13 cellular contexts compared by ENCODE assay signal in genomic region chr6:14804001-14804401, GRCh38.
A peak's percentile ranks its signal among the peaks of the same experiment; 100 is the strongest.
DNase-seq lines count a peak whose midpoint lies in the region; TF ChIP-seq lines count a peak whose summit lies in the region.
"Had no signal": no experiment of that assay in that cellular context is flagged by ENCODE, and none has a peak within 500 bp of the region (broad histone marks: within the 10 kb centered on the region; RNA-seq: fewer than 3 reads in every experiment).

No MANE protein-coding gene starts in this region.

- no peak overlapping the region for H3K27ac ChIP-seq in thyroid gland

- no peaks in the 10 kb centered on the region for H3K9me3 ChIP-seq in thyroid gland

- H3K27me3 ChIP-seq in thyroid gland = no peaks in the 10 kb centered on the region
- H3K27me3 ChIP-seq: stomach had no signal

- 72 to 84% methylated on average over 7 to 8 of the region's 8 CpGs for WGBS in thyroid gland, 2 donors

- H3K36me3 ChIP-seq in thyroid gland = no peaks in the 10 kb centered on the region
- H3K36me3 ChIP-seq: stomach had no signal

- no peak for TF ChIP-seq CTCF in thyroid gland (IDR thresholded peaks at IDR 0.05)

- intact Hi-C loops in thyroid gland (cut with DNase I) = no loop called here

- H3K4me3 ChIP-seq in thyroid gland (replicated peaks in 1 of 3) = no peak overlapping the region
- H3K4me3 ChIP-seq: stomach had no signal

- DNase-seq in EH (ENCODE audit: low read depth) (peak; percentile 81), NCI-H82 (lab: John Stamatoyannopoulos, UW) (peak; percentile 57), cerebellum (ENCODE audit: low spot score) (peak; percentile 81), mucosa of gallbladder (ENCODE audit: low spot score) (peak; percentile 16), thyroid gland (no peak), NOMO-1 treated with DMSO at 0.1 percent for 48 hours (lab: John Stamatoyannopoulos, UW; ENCODE audit: unreplicated experiment) (no peak), foreskin melanocyte (no peak), 8988T (no peak)
- DNase-seq: activated CD4-positive, alpha-beta T cell treated with anti-CD3 and anti-CD28 coated beads for 1 hour; CD8-positive, alpha-beta T cell; effector CD8-positive, alpha-beta T cell; naive thymus-derived CD8-positive, alpha-beta T cell had no signal

- H3K4me1 ChIP-seq in thyroid gland = peaks cover 0 to 6% of the 10 kb centered on the region in 2 donors

- TF ChIP-seq POLR2A in thyroid gland (IDR thresholded peaks at IDR 0.05) = no peak

Comparison
In these comparisons a context has a peak if more than half of its experiments do, and no peak if none do; other contexts are left out.
1. DNase-seq: peak in EH (single experiment), NCI-H82 (single experiment), cerebellum (single experiment) and mucosa of gallbladder (single experiment); none in thyroid gland (0 of 2), NOMO-1 treated with DMSO at 0.1 percent for 48 hours (single experiment), foreskin melanocyte (single experiment) and 8988T (single experiment).